ENCODE assay signal across 8 cellular contexts in genomic region chr9:129102791-129103594, GRCh38. TPM values are rescaled to one million over a fixed set of nuclear protein-coding genes. Genes with fewer than 3 reads are reported as not detected.
DNase-seq lines count a peak whose midpoint lies in the region; ATAC-seq and TF ChIP-seq lines count a peak whose summit lies in the region.
"Had no signal": no experiment of that assay in that cellular context is flagged by ENCODE, and none has a peak within 500 bp of the region (broad histone marks: within the 10 kb centered on the region; RNA-seq: fewer than 3 reads in every experiment).

No MANE protein-coding gene starts in this region.

- no peak overlapping the region for H4K91ac ChIP-seq in IMR-90 (ENCODE audit: insufficient read depth, low read depth, low read length)

- H3K4ac ChIP-seq in IMR-90 (ENCODE audit: low read depth, low read length), result no peak overlapping the region

- no peaks in the 10 kb centered on the region for H3K27me3 ChIP-seq in IMR-90 (ENCODE audit: control insufficient read depth, insufficient read depth, low read length)
- H3K27me3 ChIP-seq in esophagus squamous epithelium, result no peaks in the 10 kb centered on the region
- H3K27me3 ChIP-seq: ovary had no signal

- H3K27ac ChIP-seq in IMR-90 (ENCODE audit: insufficient read depth, low read length), result no peak overlapping the region
- H3K27ac ChIP-seq in esophagus squamous epithelium, result peak overlapping the region in 3 of 4 donors; percentile 23 to 68 (median 65)
- H3K27ac ChIP-seq: ovary had no signal

- dilution Hi-C loops in IMR-90 (cut with HindIII; ENCODE audit: low sequenced_read_pairs, unreplicated experiment), result no loop called here

- no peak overlapping the region for H3K23ac ChIP-seq in IMR-90 (ENCODE audit: low read depth, low read length)

- no peak overlapping the region for H3K14ac ChIP-seq in IMR-90 (replicated peaks; ENCODE audit: low read depth, low read length)

- peaks cover 3 to 8% of the 10 kb centered on the region in 2 experiments; a peak in 2 of 4 replicates for H3K79me1 ChIP-seq in IMR-90 (ENCODE audit: low read depth in 1 of 2, low read length in 2 of 2)

- no peaks in the 10 kb centered on the region for H3K4me1 ChIP-seq in IMR-90 (ENCODE audit: control insufficient read depth, insufficient read depth, low read length)
- H3K4me1 ChIP-seq in esophagus squamous epithelium, result peaks cover 13 to 27% (median 14%) of the 10 kb centered on the region in 3 donors

- DNase-seq in ELF-1 (ENCODE audit: low read depth, low spot score) (peak; percentile 79), IMR-90 (peak; percentile 35), SK-N-DZ (ENCODE audit: low spot score) (peak; percentile 85), esophagus squamous epithelium (lab: John Stamatoyannopoulos, UW) (no peak), neural crest cell (ENCODE audit: low read depth, low spot score) (peak; percentile 36)

- H2AK9ac ChIP-seq in IMR-90 (replicated peaks; ENCODE audit: low read depth, low read length, poor library complexity), result peak overlapping the region; percentile 90

- in situ Hi-C loops in IMR-90 (cut with MboI; ENCODE audit: low sequenced_read_pairs), result no loop called here

- H3K36me3 ChIP-seq in IMR-90 (ENCODE audit: control insufficient read depth, insufficient read depth, low read length) (peaks cover 31% of the 10 kb centered on the region), esophagus squamous epithelium (peaks cover 0 to 65% (median 1%) of the 10 kb centered on the region in 3 donors)
- H3K36me3 ChIP-seq: ovary had no signal

- H3K9me3 Mint-ChIP-seq in neural crest cell, result no peaks in the 10 kb centered on the region

- no peak overlapping the region for H4K8ac ChIP-seq in IMR-90 (ENCODE audit: low read depth in 2 of 2, low read length in 2 of 2)

- H3K56ac ChIP-seq in IMR-90 (ENCODE audit: extremely low read depth, insufficient read depth, low read length), result no peak overlapping the region

- H2BK20ac ChIP-seq in IMR-90 (ENCODE audit: low read depth, low read length), result no peak overlapping the region

- H2BK15ac ChIP-seq in IMR-90 (ENCODE audit: low read depth, low read length), result no peak overlapping the region

- H4K5ac ChIP-seq in IMR-90 (ENCODE audit: low read depth, low read length), result no peak overlapping the region

- CTCF ChIA-PET in IMR-90 (lab: Yijun Ruan, JAX), result interaction anchor here (1.0 kb wide), 1 partner anchor 9 kb away, joined by 3 read pairs; no protein-coding TSS in a partner anchor

- no peak overlapping the region for H3K9ac ChIP-seq in IMR-90 (ENCODE audit: low read depth, low read length)

- H2BK5ac ChIP-seq in IMR-90 (ENCODE audit: low read depth, low read length, poor library complexity, severe bottlenecking), result no peak overlapping the region

- TF ChIP-seq POLR2A in IMR-90 (IDR thresholded peaks at IDR 0.05; ENCODE audit: low read depth, low read length) (no peak), esophagus squamous epithelium (IDR thresholded peaks at IDR 0.05) (no peak)

- intact Hi-C loops in IMR-90 (cut with micrococcal nuclease) (no loop called here), esophagus squamous epithelium (cut with DNase I) (no loop called here)

- no peaks in the 10 kb centered on the region for H4K20me1 ChIP-seq in IMR-90 (ENCODE audit: insufficient read depth, low read length)

- H3K4me1 Mint-ChIP-seq in neural crest cell, result no peaks in the 10 kb centered on the region

- no peak overlapping the region for H3K27ac Mint-ChIP-seq in neural crest cell (ENCODE audit: unreplicated experiment)

- POLR2A ChIA-PET in IMR-90 (lab: Charles Lee; ENCODE audit: unreplicated experiment), result no interaction called here

- 50% methylated on average over 4 of the region's 14 CpGs; no CpG with 5 or more reads in 1 of the 2 experiments for WGBS in IMR-90 (ENCODE audit: extremely low coverage in 2 of 2, insufficient read length in 1 of 2), 2 experiments
- WGBS in esophagus squamous epithelium, 2 donors, result 12 to 60% methylated on average over 1 to 6 of the region's 14 CpGs

- peak; percentile 48 for TF ChIP-seq CTCF in IMR-90 (conservative IDR thresholded peaks at IDR 0.05; ENCODE audit: low read depth, low read length)
- TF ChIP-seq CTCF in esophagus squamous epithelium (IDR thresholded peaks at IDR 0.05), result peak in 5 of 6 experiments; percentile 32 to 84 (median 58)
- peak; percentile 62 for TF ChIP-seq CTCF in neural crest cell (conservative IDR thresholded peaks at IDR 0.05)

- no peaks in the 10 kb centered on the region for H3K9me1 ChIP-seq in IMR-90 (ENCODE audit: insufficient read depth, low read length)

- H2BK120ac ChIP-seq in IMR-90 (ENCODE audit: low read depth, low read length), result no peak overlapping the region

- H3K4me3 ChIP-seq in IMR-90 (ENCODE audit: insufficient read depth, low read depth, low read length), result no peak overlapping the region
- no peak overlapping the region for H3K4me3 ChIP-seq in esophagus squamous epithelium
- H3K4me3 ChIP-seq: ovary had no signal

- H3K27me3 Mint-ChIP-seq in neural crest cell (ENCODE audit: low read depth), result no peaks in the 10 kb centered on the region

- no peak overlapping the region for H2AFZ ChIP-seq in IMR-90 (replicated peaks; ENCODE audit: low read length, poor library complexity)

- H2AK5ac ChIP-seq in IMR-90 (ENCODE audit: low read depth, low read length), result no peak overlapping the region

- no peak for TF ChIP-seq RAD21 in IMR-90 (IDR thresholded peaks at IDR 0.05; ENCODE audit: low read length)

- H3K9me3 ChIP-seq in IMR-90 (ENCODE audit: control insufficient read depth, insufficient read depth, low read length) (no peaks in the 10 kb centered on the region), esophagus squamous epithelium (no peaks in the 10 kb centered on the region)
- H3K9me3 ChIP-seq: ovary had no signal

- ATAC-seq in IMR-90 (ENCODE audit: low read depth), result peak; percentile 86
- no peak for ATAC-seq in HG03097 (IDR thresholded peaks at IDR 0.05; ENCODE audit: low FRiP score, unreplicated experiment)
- ATAC-seq in GM18873 (IDR thresholded peaks at IDR 0.05; ENCODE audit: low FRiP score, unreplicated experiment), result no peak

- H3K4me2 ChIP-seq in IMR-90 (ENCODE audit: low read depth, low read length), result no peak overlapping the region

- peak overlapping the region; percentile 57 for H3K4me3 Mint-ChIP-seq in neural crest cell

- BruUV-seq in IMR-90 (replicated peaks; lab: Mats Ljungman, UMichigan), result no TSS peak

- H3K36me3 Mint-ChIP-seq in neural crest cell (ENCODE audit: low read depth), result no peaks in the 10 kb centered on the region

- no peak overlapping the region for H3K18ac ChIP-seq in IMR-90 (ENCODE audit: low read depth, low read length)

TF ChIP-seq in IMR-90, 13 proteins besides CTCF, POLR2A, EP300 and RAD21:
- no peak for TF ChIP-seq NFE2L2 (IDR thresholded peaks at IDR 0.05; ENCODE audit: low read depth, low read length)
- no peak for TF ChIP-seq ELK1 (IDR thresholded peaks at IDR 0.05; ENCODE audit: borderline replicate concordance, low read depth, low read length)
- peak; percentile 37; the same call in 1 of the 2 replicates for TF ChIP-seq MAZ (IDR thresholded peaks at IDR 0.05; ENCODE audit: borderline replicate concordance, low read depth, low read length)

RNA-seq across cellular contexts. Expression of gene CRAT, which starts 7.6 kb away (rescaled TPM):
- 18.8 and 19.7 TPM in 2 replicates for total RNA-seq in IMR-90 (2012; rRNA removed)
- polyA plus RNA-seq in IMR-90 (2012; rRNA removed), result 41.6 and 44.2 TPM in 2 replicates
- polyA plus RNA-seq in IMR-90 (2012; cell fraction: cytosol; rRNA removed), result 27.4 and 55.2 TPM in 2 replicates
- polyA plus RNA-seq in IMR-90 (2012; cell fraction: nucleus; rRNA removed; ENCODE audit: low replicate concordance), result 55.4 and 116 TPM in 2 replicates
- polyA plus RNA-seq in SK-N-DZ (2014; cell fraction: cytosol; rRNA removed), result 8.2 and 10.7 TPM in 2 replicates
- 6.2 and 8.7 TPM in 2 replicates for polyA plus RNA-seq in SK-N-DZ (2014; cell fraction: nucleus; rRNA removed)
- 10 to 100 TPM; 25.3 to 61.5 (median 44.9) TPM for total RNA-seq in esophagus squamous epithelium
- total RNA-seq in neural crest cell, result 24.9 and 26.0 TPM in 2 replicates

RNA-seq across cellular contexts. Expression of gene PTPA, which starts 8.2 kb away (rescaled TPM):
- total RNA-seq in IMR-90 (2012; rRNA removed) (93.6 and 124 TPM in 2 replicates), esophagus squamous epithelium (100 to 1,000 TPM in 1 of 4 donors, 10 to 100 TPM in 3; 59.1 to 110 (median 80.6) TPM), neural crest cell (136 and 144 TPM in 2 replicates)
- polyA plus RNA-seq in IMR-90 (2012; rRNA removed), result 141 and 149 TPM in 2 replicates
- polyA plus RNA-seq in IMR-90 (2012; cell fraction: cytosol; rRNA removed), result 88.4 and 129 TPM in 2 replicates
- polyA plus RNA-seq in IMR-90 (2012; cell fraction: nucleus; rRNA removed; ENCODE audit: low replicate concordance), result 78.9 and 134 TPM in 2 replicates
- 85.6 and 97.8 TPM in 2 replicates for polyA plus RNA-seq in SK-N-DZ (2014; cell fraction: cytosol; rRNA removed)
- polyA plus RNA-seq in SK-N-DZ (2014; cell fraction: nucleus; rRNA removed), result 55.4 and 62.5 TPM in 2 replicates

RNA-seq across cellular contexts. Expression of gene DOLPP1, which starts 22.1 kb away (rescaled TPM):
- total RNA-seq in IMR-90 (2012; rRNA removed), result 6.7 and 7.0 TPM in 2 replicates
- 16.5 and 17.1 TPM in 2 replicates for polyA plus RNA-seq in IMR-90 (2012; rRNA removed)
- 15.2 and 19.2 TPM in 2 replicates for polyA plus RNA-seq in IMR-90 (2012; cell fraction: cytosol; rRNA removed)
- 8.7 and 13.8 TPM in 2 replicates for polyA plus RNA-seq in IMR-90 (2012; cell fraction: nucleus; rRNA removed; ENCODE audit: low replicate concordance)
- polyA plus RNA-seq in SK-N-DZ (2014; cell fraction: cytosol; rRNA removed), result 56.8 and 59.2 TPM in 2 replicates
- 39.0 and 39.1 TPM in 2 replicates for polyA plus RNA-seq in SK-N-DZ (2014; cell fraction: nucleus; rRNA removed)
- 10 to 100 TPM in 3 of 4 donors, 1 to 10 TPM in 1; 9.7 to 23.0 (median 19.3) TPM for total RNA-seq in esophagus squamous epithelium
- 43.1 and 43.9 TPM in 2 replicates for total RNA-seq in neural crest cell
